Comparison of ENCODE assay signal across 7 cellular contexts in the genomic region with DNA sequence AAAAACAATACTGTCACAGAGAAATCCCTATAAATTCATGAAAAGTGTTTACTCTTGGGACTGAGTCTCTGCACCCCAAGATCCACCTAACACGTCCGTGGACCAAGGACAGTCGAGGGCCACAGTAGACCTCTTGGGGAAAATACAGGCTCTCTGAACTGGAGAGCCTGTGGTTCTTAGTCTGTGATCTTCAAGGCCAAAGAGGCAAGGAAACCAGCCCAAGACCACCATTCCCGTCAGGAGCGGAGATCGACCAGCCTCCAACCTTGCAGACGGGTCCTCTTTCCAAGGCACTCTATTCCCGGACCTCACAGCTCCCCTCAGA. TPM values are rescaled to one million over a fixed set of nuclear protein-coding genes. Genes with fewer than 3 reads are reported as not detected.
A peak's percentile ranks its signal among the peaks of the same experiment; 100 is the strongest.
DNase-seq lines count a peak whose midpoint lies in the region; ATAC-seq and TF ChIP-seq lines count a peak whose summit lies in the region.

No MANE protein-coding gene starts in this region.

- no peaks in the 10 kb centered on the region for H4K20me1 ChIP-seq in H9 (ENCODE audit: control insufficient read depth, insufficient read depth, insufficient read length)

- no peak overlapping the region for H3T11ph ChIP-seq in H9 (ENCODE audit: low read length)

- no peak overlapping the region for H2BK12ac ChIP-seq in H9 (ENCODE audit: insufficient read length, low read depth, low read length)

- no peaks in the 10 kb centered on the region for H3K79me1 ChIP-seq in H9 (ENCODE audit: insufficient read depth, low read depth, low read length, poor library complexity, severe bottlenecking)

- H4K5ac ChIP-seq in H9 (ENCODE audit: insufficient read length, low read depth, low read length), result no peak overlapping the region

- no peaks in the 10 kb centered on the region; the same call in 1 of the 2 replicates for H3K36me3 ChIP-seq in iPS DF 6.9 (ENCODE audit: control insufficient read depth, insufficient read depth, low read length)

- H3K4ac ChIP-seq in H9 (ENCODE audit: low read depth, low read length), result no peak overlapping the region

- peak overlapping the region; percentile 73 for H3K9ac ChIP-seq in H9 (ENCODE audit: extremely low read depth, insufficient read length, low read length)

- H3K23ac ChIP-seq in H9 (ENCODE audit: insufficient read length, low read depth, low read length), result no peak overlapping the region

- peaks cover 14% of the 10 kb centered on the region for H3K23me2 ChIP-seq in H9 (ENCODE audit: insufficient read length, low read depth, low read length, poor library complexity, severe bottlenecking)

- no peak overlapping the region for H2BK5ac ChIP-seq in H9 (ENCODE audit: insufficient read length, low read length)

- TF ChIP-seq CTCF in H9 (conservative IDR thresholded peaks at IDR 0.05) (no peak), activated B cell treated with CpG ODN at 0.5 μM for 24 hours (IDR thresholded peaks at IDR 0.05) (no peak)

- WGBS in H9 (ENCODE audit: extremely low coverage, insufficient read length, low lambda C conversion rate), result no CpG with 5 or more reads among the region's 8 CpGs
- WGBS in iPS DF 6.9 (ENCODE audit: insufficient coverage, insufficient read length), result no CpG with 5 or more reads among the region's 8 CpGs

- ATAC-seq in activated B cell treated with CpG ODN at 0.5 μM for 24 hours (ENCODE audit: low read depth) (no peak), GM21528 (IDR thresholded peaks at IDR 0.05; ENCODE audit: low FRiP score, unreplicated experiment) (no peak)
- ATAC-seq in stimulated activated memory B cell treated with anti-CD40 and anti-IgM and Interleukin-4, amounts not matched to agents 10 μg/mL and 1 μg/mL and 100 μg/mL, for 72 hours, result no peak

- H3K27me3 Mint-ChIP-seq in H9 (ENCODE audit: low read depth), result peaks cover 14% of the 10 kb centered on the region
- peaks cover 56% of the 10 kb centered on the region for H3K27me3 Mint-ChIP-seq in activated B cell treated with CpG ODN at 0.5 μM for 24 hours
- H3K27me3 Mint-ChIP-seq in stimulated activated memory B cell treated with anti-CD40 and anti-IgM and Interleukin-4, amounts not matched to agents 10 μg/mL and 1 μg/mL and 100 μg/mL, for 72 hours, result peaks cover 83% of the 10 kb centered on the region

- intact Hi-C loops in activated B cell treated with CpG ODN at 0.5 μM for 24 hours (cut with micrococcal nuclease), result loop anchor here (2.0 kb wide), 1 partner anchor 289 kb away; no protein-coding TSS in a partner anchor

- peak overlapping the region; percentile 77 for H3K4me2 ChIP-seq in H9 (ENCODE audit: insufficient read depth, insufficient read length, low read length)

- H3K18ac ChIP-seq in H9 (ENCODE audit: insufficient read length, low read depth, low read length), result peak overlapping the region; percentile 54

- H3K14ac ChIP-seq in H9 (ENCODE audit: insufficient read depth, low read length), result 0 out of 2 replicates have a peak overlapping the region, but pooled peaks have one; percentile 69

- H3K27ac ChIP-seq in H9 (ENCODE audit: insufficient read length, low read depth, low read length) (no peak overlapping the region), iPS DF 6.9 (ENCODE audit: low read length) (no peak overlapping the region)

- POLR2A ChIA-PET in activated B cell treated with CpG ODN at 0.5 μM for 24 hours (lab: Charles Lee), result no interaction called here

- H4K8ac ChIP-seq in H9 (replicated peaks; ENCODE audit: insufficient read length, low read depth, low read length), result no peak overlapping the region

- H3K4me1 Mint-ChIP-seq in H9, result peaks cover 45 to 48% of the 10 kb centered on the region in 2 experiments
- H3K4me1 Mint-ChIP-seq in activated B cell treated with CpG ODN at 0.5 μM for 24 hours, result peaks cover 31% of the 10 kb centered on the region
- H3K4me1 Mint-ChIP-seq in stimulated activated memory B cell treated with anti-CD40 and anti-IgM and Interleukin-4, amounts not matched to agents 10 μg/mL and 1 μg/mL and 100 μg/mL, for 72 hours, result peaks cover 18% of the 10 kb centered on the region

- H3K4me3 ChIP-seq in iPS DF 6.9 (ENCODE audit: low read length), result peak overlapping the region; percentile 56; the same call in 1 of the 2 replicates

- no peaks in the 10 kb centered on the region for H3K9me3 ChIP-seq in H9 (ENCODE audit: control insufficient read depth, low read depth, low read length)
- no peaks in the 10 kb centered on the region for H3K9me3 ChIP-seq in iPS DF 6.9 (ENCODE audit: control insufficient read depth, insufficient read depth, low read length)

- 0 out of 2 replicates have a peak, but pooled peaks cover 3% of the 10 kb centered on the region for H3K79me2 ChIP-seq in H9 (ENCODE audit: insufficient read depth, low read length)

- no peak overlapping the region for H3K56ac ChIP-seq in H9 (ENCODE audit: insufficient read length, low read depth, low read length)

- H3K27me3 ChIP-seq in H9 (ENCODE audit: insufficient read depth, low read length) (peaks cover 2% of the 10 kb centered on the region; the same call in 1 of the 2 replicates), iPS DF 6.9 (ENCODE audit: control insufficient read depth, insufficient read depth, low read length) (no peaks in the 10 kb centered on the region)

- H4K91ac ChIP-seq in H9 (ENCODE audit: insufficient read length, low read depth, low read length), result no peak overlapping the region

- no peak overlapping the region for H2BK120ac ChIP-seq in H9 (ENCODE audit: low read depth, low read length, poor library complexity, severe bottlenecking)

- H2AK5ac ChIP-seq in H9 (ENCODE audit: insufficient read length, low read length), result no peak overlapping the region

- H3K36me3 Mint-ChIP-seq in H9 (ENCODE audit: insufficient read depth in 1 of 3, low read depth in 3 of 3) (no peaks in the 10 kb centered on the region), activated B cell treated with CpG ODN at 0.5 μM for 24 hours (ENCODE audit: low read depth) (no peaks in the 10 kb centered on the region)
- no peaks in the 10 kb centered on the region for H3K36me3 Mint-ChIP-seq in stimulated activated memory B cell treated with anti-CD40 and anti-IgM and Interleukin-4, amounts not matched to agents 10 μg/mL and 1 μg/mL and 100 μg/mL, for 72 hours

- H2BK15ac ChIP-seq in H9 (ENCODE audit: low read depth, low read length), result no peak overlapping the region

- CTCF ChIA-PET in activated B cell treated with CpG ODN at 0.5 μM for 24 hours (lab: Charles Lee), result interaction anchor here (1.0 kb wide), 1 partner anchor 240 kb away, joined by 4 read pairs; no protein-coding TSS in a partner anchor

- no peak overlapping the region for H2AFZ ChIP-seq in H9 (ENCODE audit: low read length)

- H2BK20ac ChIP-seq in H9 (ENCODE audit: low read depth, low read length, poor library complexity, severe bottlenecking), result no peak overlapping the region

- H3K9me3 Mint-ChIP-seq in H9, result no peaks in the 10 kb centered on the region; a peak in 1 of 5 replicates
- H3K9me3 Mint-ChIP-seq in activated B cell treated with CpG ODN at 0.5 μM for 24 hours, result no peaks in the 10 kb centered on the region
- H3K9me3 Mint-ChIP-seq in stimulated activated memory B cell treated with anti-CD40 and anti-IgM and Interleukin-4, amounts not matched to agents 10 μg/mL and 1 μg/mL and 100 μg/mL, for 72 hours, result peaks cover 2% of the 10 kb centered on the region

- DNase-seq in H9 (no peak), activated B cell treated with CpG ODN at 0.5 μM for 24 hours (no peak), iPS DF 6.9 (ENCODE audit: low read depth, low spot score) (no peak), D341Med (ENCODE audit: low spot score) (no peak), NCI-H1092 (lab: John Stamatoyannopoulos, UW) (no peak)

- peaks cover 6% of the 10 kb centered on the region for H3K4me1 ChIP-seq in H9 (ENCODE audit: insufficient read depth, low read length)
- peaks cover 3% of the 10 kb centered on the region; the same call in 1 of the 2 replicates for H3K4me1 ChIP-seq in iPS DF 6.9 (ENCODE audit: control insufficient read depth, insufficient read depth, low read length)

- peak overlapping the region; percentile 66 to 97 (median 94); a peak in 6 of 7 replicates for H3K27ac Mint-ChIP-seq in H9
- H3K27ac Mint-ChIP-seq in activated B cell treated with CpG ODN at 0.5 μM for 24 hours, result peak overlapping the region; percentile 10
- no peak overlapping the region for H3K27ac Mint-ChIP-seq in stimulated activated memory B cell treated with anti-CD40 and anti-IgM and Interleukin-4, amounts not matched to agents 10 μg/mL and 1 μg/mL and 100 μg/mL, for 72 hours

- H3K4me3 Mint-ChIP-seq in H9 (peak overlapping the region; percentile 82 to 86), activated B cell treated with CpG ODN at 0.5 μM for 24 hours (peak overlapping the region; percentile 77)
- H3K4me3 Mint-ChIP-seq in stimulated activated memory B cell treated with anti-CD40 and anti-IgM and Interleukin-4, amounts not matched to agents 10 μg/mL and 1 μg/mL and 100 μg/mL, for 72 hours, result peak overlapping the region; percentile 71

RNA-seq across cellular contexts. Expression of a gene that starts 1.6 kb away (rescaled TPM):
- total RNA-seq in H9 (2021) (36.3 and 39.6 TPM in 2 replicates), activated B cell treated with CpG ODN at 0.5 μM for 24 hours (2.1 and 3.7 TPM in 2 replicates)

RNA-seq across cellular contexts. Expression of a gene that starts 40.8 kb away (rescaled TPM):
- 513 and 522 TPM in 2 replicates for total RNA-seq in H9 (2021)
- total RNA-seq in activated B cell treated with CpG ODN at 0.5 μM for 24 hours, result 1.9 and 2.6 TPM in 2 replicates

Comparison
In these comparisons a context has a peak if more than half of its experiments do, and no peak if none do; other contexts are left out.
1. RNA of a gene that starts 40.8 kb away (total RNA-seq): 513 to 522 TPM in H9; 1.9 to 2.6 TPM in activated B cell treated with CpG ODN at 0.5 μM for 24 hours; every median in the first group is over 100 times any median in the second.
2. Peak in every context shown above with its lines, with median percentiles within 50 percentile points of each other: H3K4me3 Mint-ChIP-seq.